In genomic region chr2:221467610-221468009, GRCh38 we compare ENCODE assay signal across 16 cellular contexts.
A peak's percentile ranks its signal among the peaks of the same experiment; 100 is the strongest.
DNase-seq lines count a peak whose midpoint lies in the region; ATAC-seq and TF ChIP-seq lines count a peak whose summit lies in the region.
"Had no signal": no experiment of that assay in that cellular context is flagged by ENCODE, and none has a peak within 500 bp of the region (broad histone marks: within the 10 kb centered on the region; RNA-seq: fewer than 3 reads in every experiment).

No MANE protein-coding gene starts in this region.

- no peaks in the 10 kb centered on the region for H3K9me3 ChIP-seq in prostate gland
- H3K9me3 ChIP-seq: mucosa of descending colon, SJSA1 had no signal

- H3K27me3 ChIP-seq in prostate gland (replicated peaks; ENCODE audit: insufficient read depth), result no peaks in the 10 kb centered on the region
- H3K27me3 ChIP-seq: SJSA1 had no signal

- TF ChIP-seq POLR2A in prostate gland (IDR thresholded peaks at IDR 0.05), result no peak

- no peak for TF ChIP-seq CTCF in astrocyte of the spinal cord (IDR thresholded peaks at IDR 0.05; ENCODE audit: low read depth, low read length)
- no peak for TF ChIP-seq CTCF in fibroblast of pulmonary artery (IDR thresholded peaks at IDR 0.05; ENCODE audit: low read length, missing control alignments)
- no peak for TF ChIP-seq CTCF in prostate gland (IDR thresholded peaks at IDR 0.05)

- DNase-seq in GM03348 (ENCODE audit: low spot score), result peak; percentile 20
- DNase-seq in astrocyte of the spinal cord (ENCODE audit: low read depth, low spot score), result peak; percentile 64
- DNase-seq in fibroblast of pulmonary artery (ENCODE audit: low read depth), result peak; percentile 54
- DNase-seq in prostate gland (ENCODE audit: low spot score), result peak; percentile 47
- no peak for DNase-seq in DMS114 treated with DMSO at 0.1 percent for 48 hours (lab: John Stamatoyannopoulos, UW; ENCODE audit: unreplicated experiment)
- no peak for DNase-seq in inferior parietal cortex (ENCODE audit: extremely low spot score)
- no peak for DNase-seq in stimulated activated CD4-positive, alpha-beta T cell treated with anti-CD3 and anti-CD28 coated beads, Interleukin-15, amount 100 ng/mL, for 24 hours
- DNase-seq: activated CD8-positive, alpha-beta T cell treated with anti-CD3 and anti-CD28 coated beads, Interleukin-2, amount 10 ng/mL, durations not matched to agents 7 days and 5 days; activated effector memory CD4-positive, alpha-beta T cell treated with anti-CD3 and anti-CD28 coated beads, Interleukin-2, amount 50 U/mL, for 16 hours; erythroblast; mucosa of descending colon; NCI-H1105 treated with DMSO at 0.1 percent for 48 hours; stimulated activated CD4-positive, alpha-beta T cell treated with anti-CD3 and anti-CD28 coated beads, Interleukin-1b, Interleukin-23, amount 100 ng/mL, for 48 hours; stimulated activated CD8-positive, alpha-beta memory T cell treated with anti-CD3 and anti-CD28 coated beads, Interleukin-4, amount 100 ng/mL, for 48 hours had no signal

- no peaks in the 10 kb centered on the region for H3K36me3 ChIP-seq in prostate gland
- H3K36me3 ChIP-seq: SJSA1 had no signal

- in situ Hi-C loops in astrocyte of the spinal cord (cut with HindIII; ENCODE audit: low sequenced_read_pairs), result no loop called here

- WGBS in prostate gland, result 47% methylated on average over 2 of the region's 2 CpGs

- intact Hi-C loops in prostate gland (cut with DNase I), result no loop called here

- no peak overlapping the region for H3K27ac ChIP-seq in prostate gland
- H3K27ac ChIP-seq: SJSA1 had no signal

- H3K4me3 ChIP-seq in astrocyte of the spinal cord (ENCODE audit: low read depth, low read length) (no peak overlapping the region), fibroblast of pulmonary artery (replicated peaks; ENCODE audit: low read depth, low read length) (no peak overlapping the region), prostate gland (no peak overlapping the region)
- H3K4me3 ChIP-seq: mucosa of descending colon, SJSA1 had no signal

- no peak for ATAC-seq in GM19455 (IDR thresholded peaks at IDR 0.05; ENCODE audit: unreplicated experiment)
- ATAC-seq: activated CD8-positive, alpha-beta T cell treated with anti-CD3 and anti-CD28 coated beads, Interleukin-2, amount 10 ng/mL, durations not matched to agents 7 days and 5 days; mucosa of descending colon had no signal

- no peaks in the 10 kb centered on the region for H3K4me1 ChIP-seq in prostate gland (replicated peaks)
- H3K4me1 ChIP-seq: SJSA1 had no signal

Comparison
In these comparisons a context has a peak if more than half of its experiments do, and no peak if none do; other contexts are left out.
1. DNase-seq: peak in GM03348 (single experiment), astrocyte of the spinal cord (single experiment), fibroblast of pulmonary artery (single experiment) and prostate gland (single experiment); none in DMS114 treated with DMSO at 0.1 percent for 48 hours (single experiment), inferior parietal cortex (single experiment) and stimulated activated CD4-positive, alpha-beta T cell treated with anti-CD3 and anti-CD28 coated beads, Interleukin-15, amount 100 ng/mL, for 24 hours (single experiment).